Comparison of ENCODE assay signal across 20 cellular contexts in the genomic region with DNA sequence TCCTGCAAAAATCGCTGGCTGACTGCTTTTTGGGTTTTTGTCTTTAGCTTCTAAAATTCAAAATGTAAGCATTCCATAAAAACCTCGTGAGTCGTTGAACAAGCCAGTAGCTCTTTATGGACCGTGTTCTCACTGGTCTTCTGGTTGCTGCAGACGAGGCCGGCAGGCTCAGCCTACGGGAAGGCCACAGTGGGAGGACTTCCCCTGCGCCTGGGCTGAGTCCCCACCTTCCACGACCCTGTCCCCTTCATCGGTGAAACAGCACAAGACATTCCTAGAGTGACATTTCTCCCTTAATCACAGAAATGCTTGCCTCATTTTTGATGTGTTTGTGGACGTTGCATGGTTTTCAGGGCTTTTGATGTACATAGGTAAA. TPM values are rescaled to one million over a fixed set of nuclear protein-coding genes. Genes with fewer than 3 reads are reported as not detected.
DNase-seq lines count a peak whose midpoint lies in the region; ATAC-seq, FAIRE-seq and TF ChIP-seq lines count a peak whose summit lies in the region.
"Had no signal": no experiment of that assay in that cellular context is flagged by ENCODE, and none has a peak within 500 bp of the region (broad histone marks: within the 10 kb centered on the region; RNA-seq: fewer than 3 reads in every experiment).

No MANE protein-coding gene starts in this region.

- intact Hi-C loops in PC-3 (cut with micrococcal nuclease): loop anchor here (10.0 kb wide), 1 partner anchor 106 kb away; the partner anchor contains the start of gene UBE3C
- intact Hi-C loops in activated CD4-positive, alpha-beta T cell treated with anti-CD3 and anti-CD28 coated beads for 36 hours (cut with DNase I, micrococcal nuclease): loop anchor here in 1 of 2 experiments (5.0 kb wide), 1 partner anchor 36 kb away; no protein-coding TSS in a partner anchor

- DNase-seq in A549 (ENCODE audit: low read depth in 1 of 2, low spot score in 1 of 2) (no peak), PC-3 (no peak), coronary artery (ENCODE audit: low spot score) (peak; percentile 47), omental fat pad (ENCODE audit: low spot score) (peak; percentile 13), endodermal cell (no peak)
- no peak for DNase-seq in activated CD4-positive, alpha-beta T cell treated with anti-CD3 and anti-CD28 coated beads for 36 hours
- DNase-seq in activated CD4-positive, alpha-beta T cell treated with anti-CD3 and anti-CD28 coated beads for 4 hours: no peak
- DNase-seq: BE2C; CD4-positive, alpha-beta memory T cell; DMS79 treated with DMSO at 0.1 percent for 48 hours; EL; GOT3; H9 had no signal

- ATAC-seq in A549 (no peak; a peak in 1 of 6 replicates), PC-3 (no peak), omental fat pad (ENCODE audit: low FRiP score) (no peak)
- ATAC-seq in activated CD4-positive, alpha-beta T cell treated with anti-CD3 and anti-CD28 coated beads for 36 hours: no peak

- H3K9me2 ChIP-seq in PC-3 (replicated peaks; ENCODE audit: low read length): no peaks in the 10 kb centered on the region

- H3F3A ChIP-seq in PC-3 (ENCODE audit: low read length, unreplicated experiment): no peaks in the 10 kb centered on the region

- H3K9me3 ChIP-seq in A549: no peaks in the 10 kb centered on the region
- no peaks in the 10 kb centered on the region for H3K9me3 ChIP-seq in PC-3 (ENCODE audit: low read length)
- no peaks in the 10 kb centered on the region for H3K9me3 ChIP-seq in endodermal cell (ENCODE audit: control insufficient read depth, low read length)
- H3K9me3 ChIP-seq: BE2C had no signal

- FAIRE-seq in A549 (lab: Jason Lieb, UNC): no peak
- FAIRE-seq: A204.1, D721Med, G401.6, GM12891, HepG2 had no signal

- H3K27me3 Mint-ChIP-seq in endodermal cell (ENCODE audit: insufficient read depth): peaks cover 78% of the 10 kb centered on the region
- H3K27me3 Mint-ChIP-seq in activated CD4-positive, alpha-beta T cell treated with anti-CD3 and anti-CD28 coated beads for 36 hours: peaks cover 56% of the 10 kb centered on the region

- H3K4me2 ChIP-seq in A549 (0 out of 3 replicates have a peak overlapping the region, but pooled peaks have one; percentile 28), PC-3 (ENCODE audit: low read length) (peak overlapping the region; percentile 47; the same call in 1 of the 2 replicates)

- no peak overlapping the region for H2AFZ ChIP-seq in PC-3 (ENCODE audit: low read length)

- TF ChIP-seq CTCF in A549 (IDR thresholded peaks at IDR 0.05): no peak
- TF ChIP-seq CTCF in PC-3 (conservative IDR thresholded peaks at IDR 0.05; ENCODE audit: low read depth, low read length): no peak
- TF ChIP-seq CTCF in coronary artery (IDR thresholded peaks at IDR 0.05): no peak
- TF ChIP-seq CTCF in omental fat pad (IDR thresholded peaks at IDR 0.05): no peak
- TF ChIP-seq CTCF in endodermal cell (conservative IDR thresholded peaks at IDR 0.05): no peak

- CTCF ChIA-PET in A549 (lab: Yijun Ruan, JAX): interaction anchor here (1.6 kb wide), 1 partner anchor 15 kb away, joined by 4 read pairs; no protein-coding TSS in a partner anchor
- CTCF ChIA-PET in PC-3 (lab: Charles Lee): no interaction called here
- CTCF ChIA-PET in activated CD4-positive, alpha-beta T cell treated with anti-CD3 and anti-CD28 coated beads for 36 hours (lab: Charles Lee): interaction anchor here (0.6 kb wide), 1 partner anchor 12 kb away, joined by 3 read pairs; no protein-coding TSS in a partner anchor

- no peak overlapping the region for H3K9ac ChIP-seq in PC-3 (ENCODE audit: low read length)
- no peak overlapping the region for H3K9ac ChIP-seq in endodermal cell (ENCODE audit: extremely low read depth, low read length, poor library complexity, severe bottlenecking)

- H3K36me3 ChIP-seq in PC-3 (ENCODE audit: low read depth, low read length): no peaks in the 10 kb centered on the region
- no peaks in the 10 kb centered on the region for H3K36me3 ChIP-seq in endodermal cell (ENCODE audit: control insufficient read depth, insufficient read depth, low read length)
- H3K36me3 ChIP-seq: BE2C had no signal

- H3K27me3 ChIP-seq in PC-3 (ENCODE audit: low read length): peaks cover 29% of the 10 kb centered on the region
- peaks cover 68% of the 10 kb centered on the region for H3K27me3 ChIP-seq in endodermal cell (ENCODE audit: control insufficient read depth, insufficient read depth, low read length, poor library complexity, severe bottlenecking)

- no peaks in the 10 kb centered on the region for H3K79me2 ChIP-seq in PC-3 (ENCODE audit: low read length)

- no peaks in the 10 kb centered on the region for H3K36me3 Mint-ChIP-seq in endodermal cell (ENCODE audit: low read depth)
- no peaks in the 10 kb centered on the region for H3K36me3 Mint-ChIP-seq in activated CD4-positive, alpha-beta T cell treated with anti-CD3 and anti-CD28 coated beads for 36 hours (ENCODE audit: low read depth)
- H3K36me3 Mint-ChIP-seq: CD4-positive, alpha-beta memory T cell had no signal

- no peak for TF ChIP-seq POLR2A in A549 (IDR thresholded peaks at IDR 0.05; ENCODE audit: low read length)

- no peaks in the 10 kb centered on the region for H3K9me3 Mint-ChIP-seq in endodermal cell
- H3K9me3 Mint-ChIP-seq in activated CD4-positive, alpha-beta T cell treated with anti-CD3 and anti-CD28 coated beads for 36 hours (ENCODE audit: low read depth): no peaks in the 10 kb centered on the region

- no peak for TF ChIP-seq EP300 in A549 (IDR thresholded peaks at IDR 0.05)

- peaks cover 1% of the 10 kb centered on the region for H3K4me1 Mint-ChIP-seq in endodermal cell
- no peaks in the 10 kb centered on the region for H3K4me1 Mint-ChIP-seq in activated CD4-positive, alpha-beta T cell treated with anti-CD3 and anti-CD28 coated beads for 36 hours
- H3K4me1 Mint-ChIP-seq: CD4-positive, alpha-beta memory T cell; H9 had no signal

- H3K4me3 ChIP-seq in A549: no peak overlapping the region
- no peak overlapping the region for H3K4me3 ChIP-seq in PC-3 (ENCODE audit: low read length)
- no peak overlapping the region for H3K4me3 ChIP-seq in coronary artery
- no peak overlapping the region for H3K4me3 ChIP-seq in endodermal cell (ENCODE audit: low read length)

- H3K27ac ChIP-seq in A549 (no peak overlapping the region), PC-3 (ENCODE audit: low read length) (no peak overlapping the region), coronary artery (no peak overlapping the region), endodermal cell (ENCODE audit: low read depth, low read length) (no peak overlapping the region)
- H3K27ac ChIP-seq: C4-2B had no signal

- H3K27ac Mint-ChIP-seq in endodermal cell: no peak overlapping the region
- H3K27ac Mint-ChIP-seq in activated CD4-positive, alpha-beta T cell treated with anti-CD3 and anti-CD28 coated beads for 36 hours: no peak overlapping the region
- H3K27ac Mint-ChIP-seq: CD4-positive, alpha-beta memory T cell; H9 had no signal

- H4K20me1 ChIP-seq in PC-3 (ENCODE audit: low read length): no peaks in the 10 kb centered on the region

- H3K4me1 ChIP-seq in A549 (peaks cover 11% of the 10 kb centered on the region), PC-3 (ENCODE audit: insufficient read depth, low read length) (peaks cover 15% of the 10 kb centered on the region), endodermal cell (ENCODE audit: control insufficient read depth, insufficient read depth, low read length) (no peaks in the 10 kb centered on the region)
- H3K4me1 ChIP-seq: BE2C had no signal

- 71% methylated on average over 11 of the region's 11 CpGs for WGBS in A549 (ENCODE audit: missing lambda C conversion rate)
- 59 to 77% methylated on average over 8 to 11 of the region's 11 CpGs for WGBS in endodermal cell (ENCODE audit: insufficient coverage in 1 of 2, insufficient read length in 1 of 2), 2 experiments

- no TSS peak for BruUV-seq in PC-3 (replicated peaks; lab: Mats Ljungman, UMichigan)

- TF ChIP-seq RAD21 in A549 (conservative IDR thresholded peaks at IDR 0.05 in 1 of 2, IDR thresholded peaks at IDR 0.05 in 1 of 2): no peak

- H3K4me3 Mint-ChIP-seq in endodermal cell: no peak overlapping the region
- H3K4me3 Mint-ChIP-seq in activated CD4-positive, alpha-beta T cell treated with anti-CD3 and anti-CD28 coated beads for 36 hours: no peak overlapping the region
- H3K4me3 Mint-ChIP-seq: CD4-positive, alpha-beta memory T cell; H9 had no signal

- POLR2A ChIA-PET in A549 (lab: Yijun Ruan, JAX): no interaction called here
- POLR2A ChIA-PET in PC-3 (lab: Charles Lee; ENCODE audit: unreplicated experiment): interaction anchor here (0.5 kb wide), 1 partner anchor 136 kb away, joined by 3 read pairs; the partner anchor contains the start of gene LMBR1
- POLR2A ChIA-PET in activated CD4-positive, alpha-beta T cell treated with anti-CD3 and anti-CD28 coated beads for 36 hours (lab: Charles Lee): no interaction called here

TF ChIP-seq in A549, 52 proteins besides CTCF, POLR2A, EP300 and RAD21 (continues in another document):
- TF ChIP-seq MAFK (IDR thresholded peaks at IDR 0.05; ENCODE audit: partially characterized antibody) (no peak), RARB (CRISPR knock-in tag; IDR thresholded peaks at IDR 0.05) (no peak), FOSL2 (IDR thresholded peaks at IDR 0.05) (no peak), FOSL2 (CRISPR knock-in tag; IDR thresholded peaks at IDR 0.05) (no peak), TP53 (CRISPR knock-in tag; IDR thresholded peaks at IDR 0.05) (no peak), HEYL (CRISPR knock-in tag; IDR thresholded peaks at IDR 0.05) (no peak), NPAS2 (CRISPR knock-in tag; IDR thresholded peaks at IDR 0.05; ENCODE audit: borderline replicate concordance) (no peak), ZNF302 (CRISPR knock-in tag; IDR thresholded peaks at IDR 0.05) (no peak)
- TF ChIP-seq, protein P1, sequence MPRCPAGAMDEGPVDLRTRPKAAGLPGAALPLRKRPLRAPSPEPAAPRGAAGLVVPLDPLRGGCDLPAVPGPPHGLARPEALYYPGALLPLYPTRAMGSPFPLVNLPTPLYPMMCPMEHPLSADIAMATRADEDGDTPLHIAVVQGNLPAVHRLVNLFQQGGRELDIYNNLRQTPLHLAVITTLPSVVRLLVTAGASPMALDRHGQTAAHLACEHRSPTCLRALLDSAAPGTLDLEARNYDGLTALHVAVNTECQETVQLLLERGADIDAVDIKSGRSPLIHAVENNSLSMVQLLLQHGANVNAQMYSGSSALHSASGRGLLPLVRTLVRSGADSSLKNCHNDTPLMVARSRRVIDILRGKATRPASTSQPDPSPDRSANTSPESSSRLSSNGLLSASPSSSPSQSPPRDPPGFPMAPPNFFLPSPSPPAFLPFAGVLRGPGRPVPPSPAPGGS (IDR thresholded peaks at IDR 0.05): no peak

RNA-seq across cellular contexts. Expression of gene MNX1, which starts 18.1 kb away (rescaled TPM):
- polyA plus RNA-seq in A549 (2011; rRNA removed) (0.67 and 0.70 TPM in 2 replicates), A549 (2017; fragmentation: RNase III; extraction: RNeasy Plus Mini Kit Qiagen cat#74134 plus additional on column Dnase treatment) (3.1 to 4.5 TPM (median 4.2 TPM) in 3 replicates)
- polyA plus RNA-seq in A549 (2012; cell fraction: cytosol; rRNA removed): 1.5 and 1.8 TPM in 2 replicates
- polyA plus RNA-seq in A549 (2012; cell fraction: nucleus; rRNA removed): 3.2 TPM in 2 replicates
- 0.88 and 1.0 TPM in 2 replicates for polyA minus RNA-seq in A549 (2011; rRNA and poly(A)+ RNA removed)
- total RNA-seq in PC-3 (2014; rRNA removed) (2.6 and 3.7 TPM in 2 replicates), omental fat pad (not detected), endodermal cell (10 to 100 TPM; 14.5 to 18.7 TPM)
- polyA plus RNA-seq in endodermal cell (2013, experiment 1 of 2): 1.7 TPM
- 2.1 TPM for polyA plus RNA-seq in endodermal cell (2013, experiment 2 of 2)
- total RNA-seq in activated CD4-positive, alpha-beta T cell treated with anti-CD3 and anti-CD28 coated beads for 36 hours: not detected
- total RNA-seq: CD4-positive, alpha-beta memory T cell; H9 had no signal
- polyA plus RNA-seq: AG04450; CD4-positive, alpha-beta memory T cell had no signal

Comparison
In these comparisons a context has a peak if more than half of its experiments do, and no peak if none do; other contexts are left out.
1. DNase-seq: peak in coronary artery (single experiment) and omental fat pad (single experiment); none in A549 (0 of 2), PC-3 (single experiment), endodermal cell (single experiment), activated CD4-positive, alpha-beta T cell treated with anti-CD3 and anti-CD28 coated beads for 36 hours (single experiment) and activated CD4-positive, alpha-beta T cell treated with anti-CD3 and anti-CD28 coated beads for 4 hours (0 of 2).